ENCODE assay signal across 8 cellular contexts in genomic region chr19:36604656-36605100, GRCh38.
A peak's percentile ranks its signal among the peaks of the same experiment; 100 is the strongest.
DNase-seq lines count a peak whose midpoint lies in the region; ATAC-seq and TF ChIP-seq lines count a peak whose summit lies in the region.

No MANE protein-coding gene starts in this region.

- peak; percentile 57 for ATAC-seq in HG02884 (IDR thresholded peaks at IDR 0.05; ENCODE audit: unreplicated experiment)
- peak; percentile 93 for ATAC-seq in stimulated activated naive CD8-positive, alpha-beta T cell treated with anti-CD3 and anti-CD28 coated beads, Interleukin-15, amount 100 ng/mL, for 72 hours

- no peak for TF ChIP-seq CTCF in GM13976 (IDR thresholded peaks at IDR 0.05; ENCODE audit: borderline replicate concordance, control extremely low read depth, extremely low read depth, insufficient read depth, missing control alignments)
- no peak for TF ChIP-seq CTCF in OCI-LY1 (IDR thresholded peaks at IDR 0.05; ENCODE audit: low read length)
- no peak for TF ChIP-seq CTCF in fibroblast of pulmonary artery (IDR thresholded peaks at IDR 0.05; ENCODE audit: low read length, missing control alignments)
- no peak for TF ChIP-seq CTCF in nephron progenitor cell (IDR thresholded peaks at IDR 0.05)

- H3K27ac ChIP-seq in OCI-LY1 (ENCODE audit: low read depth, low read length, poor library complexity, severe bottlenecking) = peak overlapping the region; percentile 82

- H3K9me2 ChIP-seq in OCI-LY1 (ENCODE audit: low read depth, low read length) = no peaks in the 10 kb centered on the region

- H3K4me3 Mint-ChIP-seq in nephron progenitor cell = peak overlapping the region; percentile 93
- H3K4me3 Mint-ChIP-seq in stimulated activated naive CD8-positive, alpha-beta T cell treated with anti-CD3 and anti-CD28 coated beads, Interleukin-15, amount 100 ng/mL, for 72 hours = peak overlapping the region; percentile 92 to 94

- H4K20me1 ChIP-seq in OCI-LY1 (ENCODE audit: insufficient read depth, low read length) = no peaks in the 10 kb centered on the region

- H3K4me3 ChIP-seq in OCI-LY1 (ENCODE audit: low read depth, low read length, poor library complexity, severe bottlenecking) (peak overlapping the region; percentile 93), fibroblast of pulmonary artery (replicated peaks; ENCODE audit: low read depth, low read length) (peak overlapping the region; percentile 87)

- H3K9ac ChIP-seq in OCI-LY1 (ENCODE audit: low read length) = peak overlapping the region; percentile 96

- no peak overlapping the region for H2AFZ ChIP-seq in OCI-LY1 (ENCODE audit: low read length)

- H3K4me1 ChIP-seq in OCI-LY1 (ENCODE audit: insufficient read depth, low read length, severe bottlenecking) = peaks cover 23% of the 10 kb centered on the region

- peaks cover 11% of the 10 kb centered on the region for H3K27me3 Mint-ChIP-seq in nephron progenitor cell (ENCODE audit: low read depth, poor library complexity)
- no peaks in the 10 kb centered on the region for H3K27me3 Mint-ChIP-seq in stimulated activated naive CD8-positive, alpha-beta T cell treated with anti-CD3 and anti-CD28 coated beads, Interleukin-15, amount 100 ng/mL, for 72 hours

- H3K4me2 ChIP-seq in OCI-LY1 (ENCODE audit: low read length) = peak overlapping the region; percentile 75

- peaks cover 19% of the 10 kb centered on the region; the same call in 1 of the 2 replicates for H3K9me3 ChIP-seq in OCI-LY1 (ENCODE audit: low read length)

- H3K4me1 Mint-ChIP-seq in nephron progenitor cell = peaks cover 22% of the 10 kb centered on the region
- H3K4me1 Mint-ChIP-seq in stimulated activated naive CD8-positive, alpha-beta T cell treated with anti-CD3 and anti-CD28 coated beads, Interleukin-15, amount 100 ng/mL, for 72 hours = peaks cover 28% of the 10 kb centered on the region

- peaks cover 73% of the 10 kb centered on the region for H3K9me3 Mint-ChIP-seq in nephron progenitor cell
- peaks cover 20 to 25% of the 10 kb centered on the region in 2 donors for H3K9me3 Mint-ChIP-seq in stimulated activated naive CD8-positive, alpha-beta T cell treated with anti-CD3 and anti-CD28 coated beads, Interleukin-15, amount 100 ng/mL, for 72 hours

- no peaks in the 10 kb centered on the region for H3K27me3 ChIP-seq in OCI-LY1 (ENCODE audit: insufficient read depth, low read length)

- no peaks in the 10 kb centered on the region for H3F3A ChIP-seq in OCI-LY1 (ENCODE audit: insufficient read depth, low read length)

- in situ Hi-C loops in GM13976 (cut with MboI; ENCODE audit: low sequenced_read_pairs, unreplicated experiment) = no loop called here

- peaks cover 68% of the 10 kb centered on the region for H3K36me3 Mint-ChIP-seq in nephron progenitor cell (ENCODE audit: low read depth)

- DNase-seq in GM13976 (ENCODE audit: low spot score) (peak; percentile 87), fibroblast of pulmonary artery (ENCODE audit: low read depth) (peak; percentile 25), nephron progenitor cell (peak; percentile 50), GOT3 (lab: John Stamatoyannopoulos, UW) (no peak)
- DNase-seq in activated T-cell treated with anti-CD3 and anti-CD28 coated beads, Interleukin-2, amount 50 U/mL, for 48 hours = peak; percentile 91 to 92
- peak; percentile 82 to 90 for DNase-seq in stimulated activated naive CD8-positive, alpha-beta T cell treated with anti-CD3 and anti-CD28 coated beads, Interleukin-15, amount 100 ng/mL, for 72 hours

- peaks cover 44% of the 10 kb centered on the region for H3K36me3 ChIP-seq in OCI-LY1 (ENCODE audit: insufficient read depth, low read length)

- H3K27ac Mint-ChIP-seq in nephron progenitor cell = peak overlapping the region; percentile 62
- peak overlapping the region; percentile 92 to 99 for H3K27ac Mint-ChIP-seq in stimulated activated naive CD8-positive, alpha-beta T cell treated with anti-CD3 and anti-CD28 coated beads, Interleukin-15, amount 100 ng/mL, for 72 hours

- H3K79me2 ChIP-seq in OCI-LY1 (ENCODE audit: insufficient read depth, low read length) = peaks cover 32% of the 10 kb centered on the region
